In genomic region chr14:94044476-94045091, GRCh38 we compare ENCODE assay signal across 22 cellular contexts. TPM values are rescaled to one million over a fixed set of nuclear protein-coding genes. Genes with fewer than 3 reads are reported as not detected.
DNase-seq lines count a peak whose midpoint lies in the region; ATAC-seq and TF ChIP-seq lines count a peak whose summit lies in the region.
"Had no signal": no experiment of that assay in that cellular context is flagged by ENCODE, and none has a peak within 500 bp of the region (broad histone marks: within the 10 kb centered on the region; RNA-seq: fewer than 3 reads in every experiment).

No MANE protein-coding gene starts in this region.

- CTCF ChIA-PET in RWPE1 (lab: Yijun Ruan, JAX), result interaction anchor here (0.6 kb wide), 1 partner anchor 833 kb away, joined by 3 read pairs; no protein-coding TSS in a partner anchor

- H3K4me3 Mint-ChIP-seq in activated T-cell treated with anti-CD3 and anti-CD28 coated beads, Interleukin-2, amount 50 U/mL, for 24 hours, result no peak overlapping the region
- H3K4me3 Mint-ChIP-seq in effector memory CD8-positive, alpha-beta T cell, result no peak overlapping the region
- H3K4me3 Mint-ChIP-seq: CD8-positive, alpha-beta memory T cell had no signal

- TF ChIP-seq POLR2A in spleen (IDR thresholded peaks at IDR 0.05), result no peak

- TF ChIP-seq CTCF in RWPE1 (conservative IDR thresholded peaks at IDR 0.05; ENCODE audit: low read depth) (no peak), spleen (IDR thresholded peaks at IDR 0.05 in 8 of 11, conservative IDR thresholded peaks at IDR 0.05 in 3 of 11) (no peak)

- H3K27ac ChIP-seq in RWPE1 (peak overlapping the region; percentile 12; the same call in 1 of the 2 replicates), spleen (no peak overlapping the region)
- H3K27ac ChIP-seq: A549, BLaER1 had no signal

- no peaks in the 10 kb centered on the region for H3K27me3 Mint-ChIP-seq in activated T-cell treated with anti-CD3 and anti-CD28 coated beads, Interleukin-2, amount 50 U/mL, for 24 hours
- H3K27me3 Mint-ChIP-seq in effector memory CD8-positive, alpha-beta T cell, result no peaks in the 10 kb centered on the region

- no peak for ATAC-seq in effector memory CD8-positive, alpha-beta T cell (replicated peaks)
- no peak for ATAC-seq in GM18517 (IDR thresholded peaks at IDR 0.05; ENCODE audit: unreplicated experiment)
- ATAC-seq in HG02763 (IDR thresholded peaks at IDR 0.05; ENCODE audit: unreplicated experiment), result no peak
- ATAC-seq: A549 had no signal

- POLR2A ChIA-PET in RWPE1 (lab: Yijun Ruan, JAX; ENCODE audit: low non-redundant PET), result no interaction called here

- WGBS in spleen, 5 donors, result 92 to 97% (median 94%) methylated on average over 20 of the region's 20 CpGs

- no peaks in the 10 kb centered on the region for H3K27me3 ChIP-seq in spleen (replicated peaks in 1 of 7)
- H3K27me3 ChIP-seq: BLaER1 had no signal

- DNase-seq in activated T-cell treated with anti-CD3 and anti-CD28 coated beads, Interleukin-2, amount 50 U/mL, for 24 hours, result peak; percentile 29
- DNase-seq in activated T-cell treated with anti-CD3 and anti-CD28 coated beads for 4 hours, result no peak
- no peak for DNase-seq in RWPE1 (ENCODE audit: low spot score)
- no peak for DNase-seq in effector memory CD8-positive, alpha-beta T cell
- peak; percentile 69 for DNase-seq in spleen
- no peak for DNase-seq in amygdala (lab: John Stamatoyannopoulos, UW)
- DNase-seq: CD8-positive, alpha-beta memory T cell; DMS53; EL; KG1; NCI-H1417; NCI-H187; NCI-H2227 treated with DMSO at 0.1 percent for 48 hours; NCI-H510A treated with DMSO at 0.1 percent for 48 hours; NCI-H774; OCI-M1; SHP77 treated with DMSO at 0.1 percent for 48 hours had no signal

- peaks cover 0 to 65% (median 50%) of the 10 kb centered on the region in 6 donors for H3K36me3 ChIP-seq in spleen

- no peaks in the 10 kb centered on the region for H3K4me1 Mint-ChIP-seq in activated T-cell treated with anti-CD3 and anti-CD28 coated beads, Interleukin-2, amount 50 U/mL, for 24 hours (ENCODE audit: low read depth)
- H3K4me1 Mint-ChIP-seq in effector memory CD8-positive, alpha-beta T cell (ENCODE audit: low read depth in 2 of 2), result peaks cover 0 to 2% of the 10 kb centered on the region in 2 donors

- H3K27ac Mint-ChIP-seq in activated T-cell treated with anti-CD3 and anti-CD28 coated beads, Interleukin-2, amount 50 U/mL, for 24 hours, result no peak overlapping the region
- H3K27ac Mint-ChIP-seq in effector memory CD8-positive, alpha-beta T cell, result peak overlapping the region; percentile 2 to 88

- intact Hi-C loops in spleen (cut with DNase I; ENCODE audit: low total_unique reads), result no loop called here

- H3K9me3 Mint-ChIP-seq in activated T-cell treated with anti-CD3 and anti-CD28 coated beads, Interleukin-2, amount 50 U/mL, for 24 hours, result no peaks in the 10 kb centered on the region
- H3K9me3 Mint-ChIP-seq in effector memory CD8-positive, alpha-beta T cell, result no peaks in the 10 kb centered on the region
- H3K9me3 Mint-ChIP-seq: CD8-positive, alpha-beta memory T cell had no signal

- H3K36me3 Mint-ChIP-seq in activated T-cell treated with anti-CD3 and anti-CD28 coated beads, Interleukin-2, amount 50 U/mL, for 24 hours (ENCODE audit: low read depth), result peaks cover 66% of the 10 kb centered on the region
- H3K36me3 Mint-ChIP-seq in effector memory CD8-positive, alpha-beta T cell (ENCODE audit: insufficient read depth), result peaks cover 96% of the 10 kb centered on the region

- no peak overlapping the region for H3K4me3 ChIP-seq in spleen
- H3K4me3 ChIP-seq: A549, BLaER1 had no signal

- H3K9me3 ChIP-seq in spleen, result no peaks in the 10 kb centered on the region
- H3K9me3 ChIP-seq: A549, BLaER1 had no signal

- peaks cover 0 to 64% (median 24%) of the 10 kb centered on the region in 6 donors for H3K4me1 ChIP-seq in spleen
- H3K4me1 ChIP-seq: A549, BLaER1 had no signal

RNA-seq across cellular contexts. Expression of gene OTUB2, which starts 18.4 kb away (rescaled TPM):
- total RNA-seq in spleen, result 1 to 10 TPM in 2 of 7 donors, under 1 TPM in 5; 0.23 to 1.1 (median 0.56) TPM
- under 1 TPM; 0.07 to 0.29 (median 0.08) TPM for polyA plus RNA-seq in spleen

RNA-seq across cellular contexts. Expression of gene DDX24, which starts 36.4 kb away (rescaled TPM):
- 100 to 1,000 TPM; 168 to 251 (median 209) TPM for total RNA-seq in spleen
- polyA plus RNA-seq in spleen, result 100 to 1,000 TPM in 1 of 3 donors, 10 to 100 TPM in 2; 70.8 to 103 (median 91.8) TPM

RNA-seq across cellular contexts. Expression of gene IFI27L1, which starts 36.5 kb away (rescaled TPM):
- 10 to 100 TPM in 6 of 7 donors, 1 to 10 TPM in 1; 4.4 to 16.1 (median 11.4) TPM for total RNA-seq in spleen
- 10 to 100 TPM in 2 of 3 donors, 1 to 10 TPM in 1; 7.5 to 18.8 (median 13.9) TPM for polyA plus RNA-seq in spleen

RNA-seq across cellular contexts. Expression of gene CCDC197, which starts 47.5 kb away (rescaled TPM):
- total RNA-seq in spleen, result not detected
- not detected for polyA plus RNA-seq in spleen
- total RNA-seq: CD8-positive, alpha-beta memory T cell; H4 had no signal
- polyA plus RNA-seq: A549; CD8-positive, alpha-beta memory T cell had no signal

Comparison
In these comparisons a context has a peak if more than half of its experiments do, and no peak if none do; other contexts are left out.
1. DNase-seq: peak in activated T-cell treated with anti-CD3 and anti-CD28 coated beads, Interleukin-2, amount 50 U/mL, for 24 hours (single experiment) and spleen (single experiment); none in activated T-cell treated with anti-CD3 and anti-CD28 coated beads for 4 hours (single experiment), RWPE1 (single experiment), effector memory CD8-positive, alpha-beta T cell (0 of 3) and amygdala (0 of 56).